8 cellular contexts compared by ENCODE assay signal in the genomic region with DNA sequence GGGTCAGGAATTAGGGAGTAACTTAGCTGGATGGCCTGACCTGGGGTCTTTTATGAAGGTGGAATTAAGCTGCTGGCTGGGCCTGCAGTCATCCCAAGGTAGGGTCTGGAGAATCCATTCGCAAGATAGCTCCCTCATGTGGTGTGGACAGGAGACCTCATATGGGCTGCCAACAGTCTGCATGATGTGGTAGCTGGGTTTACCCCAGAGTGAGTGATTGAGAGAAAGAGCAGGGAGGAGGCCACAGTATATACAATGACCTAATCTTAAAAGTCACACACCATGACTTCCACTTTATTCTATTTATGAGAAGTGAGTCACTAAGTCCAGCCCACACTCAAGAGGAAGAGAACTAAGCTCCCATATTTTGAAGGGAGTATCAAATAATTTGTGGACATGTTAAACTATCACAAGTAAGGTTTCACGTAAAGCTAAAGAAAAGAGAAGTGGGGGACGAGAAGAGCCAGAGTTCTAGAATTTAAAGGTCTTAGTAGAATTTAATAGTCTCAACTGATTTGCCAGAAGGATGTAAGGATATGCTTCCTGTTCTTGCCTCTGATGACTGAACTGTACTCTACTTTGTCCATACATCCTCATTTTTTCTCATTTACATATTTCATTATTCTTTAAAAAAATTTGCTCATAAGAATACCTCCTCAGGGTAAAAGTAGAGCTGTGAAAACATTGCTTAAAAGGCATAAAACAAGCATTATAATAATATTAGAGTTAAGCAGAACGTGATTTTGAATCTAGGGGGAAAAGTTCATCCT.
DNase-seq lines count a peak whose midpoint lies in the region; ATAC-seq and FAIRE-seq lines count a peak whose summit lies in the region.

No MANE protein-coding gene starts in this region.

- ATAC-seq in GM18508 (IDR thresholded peaks at IDR 0.05; ENCODE audit: insufficient read depth, unreplicated experiment), result peak; percentile 75
- ATAC-seq in HG02852 (IDR thresholded peaks at IDR 0.05; ENCODE audit: unreplicated experiment), result peak; percentile 83

- intact Hi-C loops in head of caudate nucleus (cut with DNase I), result no loop called here

- DNase-seq in RCC 7860 (ENCODE audit: low spot score) (peak; percentile 81), iPS-NIHi11 (ENCODE audit: low spot score) (peak; percentile 19), C1 segment of cervical spinal cord (lab: John Stamatoyannopoulos, UW) (no peak), head of caudate nucleus (no peak)
- no peak for DNase-seq in activated CD4-positive, CD25-positive, alpha-beta regulatory T cell (lab: John Stamatoyannopoulos, UW)
- DNase-seq in stimulated activated CD8-positive, alpha-beta memory T cell treated with anti-CD3 and anti-CD28 coated beads, Interleukin-4, amount 100 ng/mL, for 48 hours, result no peak

- peak; percentile 81 for FAIRE-seq in RCC 7860 (lab: Jason Lieb, UNC)

Comparison
In these comparisons a context has a peak if more than half of its experiments do, and no peak if none do; other contexts are left out.
1. DNase-seq: peak in RCC 7860 (single experiment) and iPS-NIHi11 (single experiment); none in C1 segment of cervical spinal cord (0 of 14), activated CD4-positive, CD25-positive, alpha-beta regulatory T cell (0 of 4), head of caudate nucleus (0 of 42) and stimulated activated CD8-positive, alpha-beta memory T cell treated with anti-CD3 and anti-CD28 coated beads, Interleukin-4, amount 100 ng/mL, for 48 hours (single experiment).